25 cellular contexts compared by ENCODE assay signal in the genomic region with DNA sequence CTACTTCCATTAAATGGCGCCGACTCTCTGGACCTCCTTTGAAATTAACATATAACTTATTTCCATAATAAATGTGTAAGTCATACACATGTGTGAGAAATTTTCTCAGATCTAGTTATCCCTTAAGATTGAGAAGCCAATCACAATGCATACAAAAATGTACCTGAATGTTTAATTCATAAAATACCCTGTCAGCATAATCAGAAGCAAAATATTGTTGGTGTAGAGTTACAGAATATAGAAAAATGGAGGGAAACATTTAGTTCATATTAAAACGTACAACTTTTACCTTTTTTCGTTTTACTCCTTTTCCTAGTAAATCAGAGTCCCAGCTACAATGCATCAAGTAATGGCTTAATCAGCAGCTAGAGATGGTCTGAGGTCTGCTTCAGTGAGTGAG.
"Had no signal": no experiment of that assay in that cellular context is flagged by ENCODE, and none has a peak within 500 bp of the region (broad histone marks: within the 10 kb centered on the region; RNA-seq: fewer than 3 reads in every experiment).

No MANE protein-coding gene starts in this region.

- H3K9me3 ChIP-seq: left lung, mucosa of descending colon, pancreas, prostate gland, sigmoid colon, spleen, tibial nerve, vagina had no signal

- H3K27ac ChIP-seq: pancreas, prostate gland, sigmoid colon, tibial nerve, vagina had no signal

- ATAC-seq: left colon; left lung; mucosa of descending colon; naive thymus-derived CD4-positive, alpha-beta T cell; natural killer cell treated with Interleukin-12 subunit alpha and Interleukin-12 subunit beta and Interleukin-15 and Interleukin-18, amount 100 ng/mL, for 72 hours; pancreas; right cardiac atrium; stimulated activated effector memory CD8-positive, alpha-beta T cell treated with anti-CD3 and anti-CD28 coated beads, Interleukin-12 subunit alpha, Interleukin-12 subunit beta, amount 100 ng/mL, for 72 hours; stimulated activated naive CD8-positive, alpha-beta T cell treated with anti-CD3 and anti-CD28 coated beads, Interleukin-15, amount 100 ng/mL, for 72 hours had no signal

- H3K36me3 ChIP-seq: left lung, pancreas, prostate gland, sigmoid colon, spleen, tibial nerve, vagina had no signal

- H3K27me3 ChIP-seq: left lung, sigmoid colon, tibial nerve, vagina had no signal

- FAIRE-seq: islet of Langerhans, kidney, pancreas, small intestine had no signal

- DNase-seq: hypothalamus; immature natural killer cell; kidney; left colon; left lung; midbrain; mucosa of descending colon; naive thymus-derived CD4-positive, alpha-beta T cell; nucleus accumbens; pancreas; posterior cingulate gyrus; right cardiac atrium; sigmoid colon; small intestine; spleen; stimulated activated CD4-positive, alpha-beta T cell treated with anti-CD3 and anti-CD28 coated beads, Interleukin-4, amount 100 ng/mL, for 24 hours; stimulated activated naive CD4-positive, alpha-beta T cell treated with Interleukin-2 at 50 U/mL for 16 hours; stimulated activated naive CD8-positive, alpha-beta T cell treated with anti-CD3 and anti-CD28 coated beads, Interleukin-15, amount 100 ng/mL, for 72 hours; substantia nigra had no signal

- H3K4me1 ChIP-seq: left lung, pancreas, prostate gland, sigmoid colon, tibial nerve, vagina had no signal

- H3K4me3 ChIP-seq: left lung, mucosa of descending colon, pancreas, prostate gland, sigmoid colon, spleen, tibial nerve, vagina had no signal
